ENCODE assay signal across 13 cellular contexts in the genomic region with DNA sequence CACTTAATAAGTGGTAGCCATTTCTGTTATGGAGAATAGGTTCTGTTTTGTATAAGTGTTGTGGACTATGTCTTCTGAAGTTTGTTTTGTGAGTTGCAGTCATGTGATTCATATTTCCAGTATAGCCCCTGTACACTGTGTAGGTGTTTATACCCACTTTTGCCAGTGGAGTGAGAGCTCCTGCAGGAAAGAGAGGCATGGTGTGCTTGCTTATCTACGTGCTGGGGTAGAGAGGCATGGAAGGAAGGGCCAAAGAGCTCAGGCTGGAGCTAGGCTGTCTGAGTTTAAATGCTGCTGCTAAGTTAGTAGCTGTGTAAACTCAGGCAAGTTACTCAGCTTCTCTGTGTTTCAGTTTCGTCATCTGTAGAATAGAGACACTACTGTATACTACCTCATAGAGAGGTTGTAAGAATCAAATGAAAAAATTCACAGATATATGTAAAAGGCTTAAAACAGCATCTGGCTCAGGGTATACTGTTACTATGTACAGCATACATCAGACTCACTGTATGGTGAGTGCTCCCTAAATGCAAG.
A peak's percentile ranks its signal among the peaks of the same experiment; 100 is the strongest.
DNase-seq lines count a peak whose midpoint lies in the region; ATAC-seq and TF ChIP-seq lines count a peak whose summit lies in the region.
"Had no signal": no experiment of that assay in that cellular context is flagged by ENCODE, and none has a peak within 500 bp of the region (broad histone marks: within the 10 kb centered on the region; RNA-seq: fewer than 3 reads in every experiment).

No MANE protein-coding gene starts in this region.

- H3K27ac ChIP-seq in DND-41 (ENCODE audit: low read length) = peak overlapping the region; percentile 74
- H3K27ac ChIP-seq: KMS-11 had no signal

- H3K4me1 Mint-ChIP-seq in activated T-helper 2 cell treated with anti-CD3 and anti-CD28 coated beads, Interferon-gamma antibody, Interleukin-2, Interleukin-4, amounts not matched to agents 10 μg/mL and 5 μg/mL and 100 μg/mL, durations not matched to agents 14 hours and 24 hours and 36 hours (ENCODE audit: low read depth) = peaks cover 48% of the 10 kb centered on the region
- H3K4me1 Mint-ChIP-seq in osteocyte (ENCODE audit: unreplicated experiment) = peaks cover 56% of the 10 kb centered on the region

- H3K4me3 Mint-ChIP-seq in activated T-helper 2 cell treated with anti-CD3 and anti-CD28 coated beads, Interferon-gamma antibody, Interleukin-2, Interleukin-4, amounts not matched to agents 10 μg/mL and 5 μg/mL and 100 μg/mL, durations not matched to agents 14 hours and 24 hours and 36 hours (ENCODE audit: low read depth) = peak overlapping the region; percentile 70
- no peak overlapping the region for H3K4me3 Mint-ChIP-seq in osteocyte (ENCODE audit: unreplicated experiment)

- H3K36me3 Mint-ChIP-seq in activated T-helper 2 cell treated with anti-CD3 and anti-CD28 coated beads, Interferon-gamma antibody, Interleukin-2, Interleukin-4, amounts not matched to agents 10 μg/mL and 5 μg/mL and 100 μg/mL, durations not matched to agents 14 hours and 24 hours and 36 hours (ENCODE audit: low read depth) = peaks cover 11% of the 10 kb centered on the region
- peaks cover 4% of the 10 kb centered on the region for H3K36me3 Mint-ChIP-seq in osteocyte (ENCODE audit: unreplicated experiment)

- peaks cover 9% of the 10 kb centered on the region for H3K9me3 Mint-ChIP-seq in activated T-helper 2 cell treated with anti-CD3 and anti-CD28 coated beads, Interferon-gamma antibody, Interleukin-2, Interleukin-4, amounts not matched to agents 10 μg/mL and 5 μg/mL and 100 μg/mL, durations not matched to agents 14 hours and 24 hours and 36 hours
- no peaks in the 10 kb centered on the region for H3K9me3 Mint-ChIP-seq in osteocyte (ENCODE audit: unreplicated experiment)

- intact Hi-C loops in activated T-helper 2 cell treated with anti-CD3 and anti-CD28 coated beads, Interferon-gamma antibody, Interleukin-2, Interleukin-4, amounts not matched to agents 10 μg/mL and 5 μg/mL and 100 μg/mL, durations not matched to agents 14 hours and 24 hours and 36 hours (cut with micrococcal nuclease) = loop anchor here (5.0 kb wide), 1 partner anchor 468 kb away; a partner anchor contains a TSS

- no peaks in the 10 kb centered on the region for H3K27me3 Mint-ChIP-seq in activated T-helper 2 cell treated with anti-CD3 and anti-CD28 coated beads, Interferon-gamma antibody, Interleukin-2, Interleukin-4, amounts not matched to agents 10 μg/mL and 5 μg/mL and 100 μg/mL, durations not matched to agents 14 hours and 24 hours and 36 hours (ENCODE audit: low read depth)
- no peaks in the 10 kb centered on the region for H3K27me3 Mint-ChIP-seq in osteocyte (ENCODE audit: unreplicated experiment)
- H3K27me3 Mint-ChIP-seq: progenitor cell of endocrine pancreas had no signal

- no peaks in the 10 kb centered on the region for H3K36me3 ChIP-seq in DND-41 (ENCODE audit: insufficient read depth, low read length)

- H3K27ac Mint-ChIP-seq in activated T-helper 2 cell treated with anti-CD3 and anti-CD28 coated beads, Interferon-gamma antibody, Interleukin-2, Interleukin-4, amounts not matched to agents 10 μg/mL and 5 μg/mL and 100 μg/mL, durations not matched to agents 14 hours and 24 hours and 36 hours = peak overlapping the region; percentile 96
- H3K27ac Mint-ChIP-seq in osteocyte (ENCODE audit: unreplicated experiment) = peak overlapping the region; percentile 91

- peak overlapping the region; percentile 79; the same call in 1 of the 2 replicates for H2AFZ ChIP-seq in DND-41 (ENCODE audit: low read depth, low read length)

- no peak overlapping the region for H3K4me3 ChIP-seq in DND-41 (ENCODE audit: low read depth in 1 of 2, low read length in 2 of 2)

- DNase-seq in DND-41 (no peak), osteocyte (ENCODE audit: extremely low spot score, unreplicated experiment) (no peak), ureter (ENCODE audit: low spot score) (no peak), T1000 (lab: John Stamatoyannopoulos, UW) (no peak), OCI-M2 (lab: John Stamatoyannopoulos, UW; ENCODE audit: unreplicated experiment) (no peak)
- no peak for DNase-seq in activated T-helper 2 cell treated with anti-CD3 and anti-CD28 coated beads, Interferon-gamma antibody, Interleukin-2, Interleukin-4, amounts not matched to agents 10 μg/mL and 5 μg/mL and 100 μg/mL, durations not matched to agents 14 hours and 24 hours and 36 hours (ENCODE audit: low spot score)
- DNase-seq: activated CD8-positive, alpha-beta memory T cell treated with anti-CD3 and anti-CD28 coated beads, Interleukin-2, amount 50 U/mL, for 4 hours; GOT3; stimulated activated CD4-positive, alpha-beta T cell treated with anti-CD3 and anti-CD28 coated beads, Interleukin-4, amount 100 ng/mL, for 1 hour had no signal

- no peaks in the 10 kb centered on the region for H3K27me3 ChIP-seq in DND-41 (ENCODE audit: insufficient read depth, low read length, poor library complexity)

- ATAC-seq in DND-41 (ENCODE audit: insufficient read depth, low read depth) (0 out of 3 replicates have a peak, but pooled peaks have one; percentile 10), HG02852 (IDR thresholded peaks at IDR 0.05; ENCODE audit: unreplicated experiment) (peak; percentile 43), GM21737 (IDR thresholded peaks at IDR 0.05; ENCODE audit: unreplicated experiment) (no peak)

- H3K9me3 ChIP-seq in DND-41 (ENCODE audit: insufficient read depth, low read length, severe bottlenecking) = no peaks in the 10 kb centered on the region

- H3K9ac ChIP-seq in DND-41 (ENCODE audit: low read depth, low read length) = no peak overlapping the region
- H3K9ac ChIP-seq: KMS-11 had no signal

- no peaks in the 10 kb centered on the region for H4K20me1 ChIP-seq in DND-41 (ENCODE audit: insufficient read depth, low read length)

- peaks cover 46% of the 10 kb centered on the region for H3K4me1 ChIP-seq in DND-41 (ENCODE audit: insufficient read depth, low read length)

- H3K79me2 ChIP-seq in DND-41 (ENCODE audit: insufficient read depth, low read length) = no peaks in the 10 kb centered on the region

- H3K4me2 ChIP-seq in DND-41 (ENCODE audit: insufficient read depth, low read length) = peak overlapping the region; percentile 58; the same call in 1 of the 2 replicates
- H3K4me2 ChIP-seq: KMS-11 had no signal

- TF ChIP-seq CTCF in DND-41 (IDR thresholded peaks at IDR 0.05; ENCODE audit: borderline replicate concordance, extremely low read depth, low read length, poor library complexity, severe bottlenecking) (no peak), osteocyte (IDR thresholded peaks at IDR 0.05) (no peak)
